ENCODE assay signal across 20 cellular contexts in the genomic region with DNA sequence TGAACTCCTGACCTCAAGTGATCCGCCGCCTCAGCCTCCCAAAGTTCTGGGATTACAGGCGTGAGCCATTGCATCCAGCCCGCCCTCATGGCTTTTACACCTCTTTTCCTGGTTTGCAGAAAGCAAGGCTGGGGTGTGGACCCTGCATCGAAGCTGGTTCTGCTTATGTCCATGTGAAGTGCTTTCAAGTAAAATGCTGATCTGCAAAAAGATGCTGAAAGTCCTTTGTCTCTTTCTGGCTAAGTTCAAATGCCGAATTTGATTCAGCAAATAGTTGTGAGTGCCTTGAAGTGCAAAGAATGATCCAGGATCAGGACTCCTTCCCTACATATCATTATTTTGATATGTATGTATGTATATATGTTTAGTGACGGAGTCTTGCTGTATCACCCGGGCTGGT. TPM values are rescaled to one million over a fixed set of nuclear protein-coding genes. Genes with fewer than 3 reads are reported as not detected.
DNase-seq lines count a peak whose midpoint lies in the region; ATAC-seq, FAIRE-seq and TF ChIP-seq lines count a peak whose summit lies in the region.
"Had no signal": no experiment of that assay in that cellular context is flagged by ENCODE, and none has a peak within 500 bp of the region (broad histone marks: within the 10 kb centered on the region; RNA-seq: fewer than 3 reads in every experiment).

No MANE protein-coding gene starts in this region.

- H3K9me3 Mint-ChIP-seq in activated T-cell treated with anti-CD3 and anti-CD28 coated beads, Interleukin-2, amount 50 U/mL, for 24 hours, result no peaks in the 10 kb centered on the region
- H3K9me3 Mint-ChIP-seq: activated naive CD4-positive, alpha-beta T cell treated with anti-CD3 and anti-CD28 coated beads, Interleukin-2, amount 50 U/mL, for 72 hours; mesothelial cell of epicardium had no signal

- TF ChIP-seq POLR2A in IMR-90 (IDR thresholded peaks at IDR 0.05; ENCODE audit: low read depth, low read length) (no peak), GM12878 (IDR thresholded peaks at IDR 0.05; ENCODE audit: low read depth, low read length) (no peak)

- H3K4me1 ChIP-seq in IMR-90 (ENCODE audit: control insufficient read depth, insufficient read depth, low read length) (peaks cover 15% of the 10 kb centered on the region), GM12878 (ENCODE audit: control insufficient read depth, insufficient read depth, low read length) (peaks cover 21% of the 10 kb centered on the region), parathyroid adenoma (peaks cover 26% of the 10 kb centered on the region)

- no peak for ATAC-seq in IMR-90 (ENCODE audit: low read depth)
- ATAC-seq in GM12878, result no peak
- no peak for ATAC-seq in GM21515 (IDR thresholded peaks at IDR 0.05; ENCODE audit: unreplicated experiment)
- ATAC-seq: activated naive CD4-positive, alpha-beta T cell treated with anti-CD3 and anti-CD28 coated beads, Interleukin-2, amount 50 U/mL, for 72 hours had no signal

- no peak overlapping the region for H3K18ac ChIP-seq in IMR-90 (ENCODE audit: low read depth, low read length)

- DNase-seq in activated T-cell treated with anti-CD3 and anti-CD28 coated beads, Interleukin-2, amount 50 U/mL, for 24 hours, result no peak
- no peak for DNase-seq in activated T-cell treated with anti-CD3 and anti-CD28 coated beads, Interleukin-2, amount 50 U/mL, for 1 hour
- DNase-seq in IMR-90 (no peak), GM12878 (ENCODE audit: low read depth, low spot score) (no peak), NCI-H524 treated with DMSO at 0.1 percent for 48 hours (lab: John Stamatoyannopoulos, UW) (no peak), NCI-H774 (lab: John Stamatoyannopoulos, UW) (no peak)
- DNase-seq: cerebellar nuclear complex, COR-L47, NCI-H146, NCI-H345, SJCRH30 had no signal

- H3K9me3 ChIP-seq in IMR-90 (ENCODE audit: control insufficient read depth, insufficient read depth, low read length), result no peaks in the 10 kb centered on the region
- H3K9me3 ChIP-seq in GM12878 (replicated peaks; ENCODE audit: control insufficient read depth, insufficient read depth, low read length), result no peaks in the 10 kb centered on the region; the same call in 2 of the 3 replicates
- no peaks in the 10 kb centered on the region for H3K9me3 ChIP-seq in parathyroid adenoma (ENCODE audit: control insufficient read depth, low read length)
- H3K9me3 ChIP-seq: ovary, SJCRH30, suprapubic skin had no signal

- H3K36me3 Mint-ChIP-seq in activated T-cell treated with anti-CD3 and anti-CD28 coated beads, Interleukin-2, amount 50 U/mL, for 24 hours (ENCODE audit: low read depth), result peaks cover 19% of the 10 kb centered on the region
- H3K36me3 Mint-ChIP-seq: mesothelial cell of epicardium had no signal

- no peak overlapping the region for H2BK20ac ChIP-seq in IMR-90 (ENCODE audit: low read depth, low read length)

- SMC1A ChIA-PET in GM12878 (lab: Charles Lee; ENCODE audit: uncharacterized antibody, unreplicated experiment), result interaction anchor here (1.5 kb wide), 1 partner anchor 177 kb away, joined by 4 read pairs; a partner anchor contains a TSS

- H2BK15ac ChIP-seq in IMR-90 (ENCODE audit: low read depth, low read length), result no peak overlapping the region

- H3K27me3 ChIP-seq in IMR-90 (ENCODE audit: control insufficient read depth, insufficient read depth, low read length) (no peaks in the 10 kb centered on the region), GM12878 (replicated peaks in 1 of 2; ENCODE audit: control insufficient read depth in 2 of 2, insufficient read depth in 2 of 2, low read length in 1 of 2) (no peaks in the 10 kb centered on the region), parathyroid adenoma (ENCODE audit: control insufficient read depth, insufficient read depth, low read length) (no peaks in the 10 kb centered on the region)
- H3K27me3 ChIP-seq: ovary, SJCRH30, suprapubic skin had no signal

- no peak overlapping the region for H4K91ac ChIP-seq in IMR-90 (ENCODE audit: insufficient read depth, low read depth, low read length)

- H3K27ac ChIP-seq in IMR-90 (ENCODE audit: insufficient read depth, low read length), result no peak overlapping the region
- no peak overlapping the region for H3K27ac ChIP-seq in GM12878 (ENCODE audit: control insufficient read depth, insufficient read depth)
- H3K27ac ChIP-seq in parathyroid adenoma, result peak overlapping the region; percentile 96
- H3K27ac ChIP-seq: ovary, SJCRH30, suprapubic skin had no signal

- H3K9ac ChIP-seq in IMR-90 (ENCODE audit: low read depth, low read length) (no peak overlapping the region), GM12878 (ENCODE audit: control insufficient read depth, insufficient read depth, low read length) (no peak overlapping the region), parathyroid adenoma (no peak overlapping the region)

- H3K4me2 ChIP-seq in IMR-90 (ENCODE audit: low read depth, low read length), result no peak overlapping the region
- H3K4me2 ChIP-seq in GM12878 (ENCODE audit: control insufficient read depth, insufficient read depth), result peak overlapping the region; percentile 31; the same call in 1 of the 2 replicates
- peak overlapping the region; percentile 99 for H3K4me2 ChIP-seq in parathyroid adenoma (ENCODE audit: low read length)

- H2AFZ ChIP-seq in IMR-90 (replicated peaks; ENCODE audit: low read length, poor library complexity) (no peak overlapping the region), GM12878 (ENCODE audit: control insufficient read depth, low read depth, low read length) (no peak overlapping the region), parathyroid adenoma (no peak overlapping the region)

- no TSS peak for BruUV-seq in IMR-90 (replicated peaks; lab: Mats Ljungman, UMichigan)
- BruUV-seq in GM12878 (replicated peaks; lab: Mats Ljungman, UMichigan), result no TSS peak

- H2BK5ac ChIP-seq in IMR-90 (ENCODE audit: low read depth, low read length, poor library complexity, severe bottlenecking), result no peak overlapping the region

- in situ Hi-C loops in IMR-90 (cut with MboI; ENCODE audit: low sequenced_read_pairs) (no loop called here), GM12878 (cut with MboI) (no loop called here)

- TF ChIP-seq EP300 in GM12878 (IDR thresholded peaks at IDR 0.05; ENCODE audit: borderline replicate concordance in 1 of 2, control insufficient read depth in 1 of 2, low read depth in 2 of 2, low read length in 2 of 2), result no peak

- TF ChIP-seq CTCF in IMR-90 (conservative IDR thresholded peaks at IDR 0.05; ENCODE audit: low read depth, low read length) (no peak), GM12878 (IDR thresholded peaks at IDR 0.05 in 2 of 3, conservative IDR thresholded peaks at IDR 0.05 in 1 of 3; ENCODE audit: control insufficient read depth in 2 of 3, extremely low read depth in 1 of 3, insufficient read depth in 1 of 3, low read depth in 3 of 3, low read length in 3 of 3) (no peak), parathyroid adenoma (IDR thresholded peaks at IDR 0.05) (no peak)

- no peak overlapping the region for H3K4me3 Mint-ChIP-seq in activated T-cell treated with anti-CD3 and anti-CD28 coated beads, Interleukin-2, amount 50 U/mL, for 24 hours

- H4K8ac ChIP-seq in IMR-90 (ENCODE audit: low read depth in 2 of 2, low read length in 2 of 2), result no peak overlapping the region

- no peak overlapping the region for H2BK120ac ChIP-seq in IMR-90 (ENCODE audit: low read depth, low read length)

- TF ChIP-seq RAD21 in IMR-90 (IDR thresholded peaks at IDR 0.05; ENCODE audit: low read length), result no peak
- TF ChIP-seq RAD21 in GM12878 (IDR thresholded peaks at IDR 0.05; ENCODE audit: insufficient read depth, low read depth, low read length), result no peak

- H4K20me1 ChIP-seq in IMR-90 (ENCODE audit: insufficient read depth, low read length) (peaks cover 68% of the 10 kb centered on the region), GM12878 (ENCODE audit: control insufficient read depth, insufficient read depth) (peaks cover 2% of the 10 kb centered on the region; the same call in 1 of the 2 replicates)

- no peak overlapping the region for H3K14ac ChIP-seq in IMR-90 (replicated peaks; ENCODE audit: low read depth, low read length)

- H3K56ac ChIP-seq in IMR-90 (ENCODE audit: extremely low read depth, insufficient read depth, low read length), result no peak overlapping the region

- intact Hi-C loops in IMR-90 (cut with micrococcal nuclease) (no loop called here), GM12878 (cut with micrococcal nuclease; ENCODE audit: unreplicated experiment) (loop anchor here (5.0 kb wide), 1 partner anchor 42 kb away; a partner anchor contains a TSS)

- H3K36me3 ChIP-seq in IMR-90 (ENCODE audit: control insufficient read depth, insufficient read depth, low read length), result no peaks in the 10 kb centered on the region; the same call in 1 of the 2 replicates
- H3K36me3 ChIP-seq in GM12878 (ENCODE audit: control insufficient read depth in 2 of 2, insufficient read depth in 2 of 2, low read length in 1 of 2), result peaks cover 0 to 5% of the 10 kb centered on the region in 2 experiments; a peak in 3 of 4 replicates
- H3K36me3 ChIP-seq in parathyroid adenoma (ENCODE audit: control insufficient read depth, insufficient read depth, low read length), result no peaks in the 10 kb centered on the region
- H3K36me3 ChIP-seq: ovary, SJCRH30 had no signal

- H3K9me1 ChIP-seq in IMR-90 (ENCODE audit: insufficient read depth, low read length), result peaks cover 31% of the 10 kb centered on the region

- CTCF ChIA-PET in IMR-90 (lab: Yijun Ruan, JAX) (no interaction called here), GM12878 (lab: Yijun Ruan, JAX) (interaction anchor here (1.0 to 2.9 kb wide), 3 partner anchors 35 to 331 kb away, joined by 3 to 12 read pairs (median 9); a partner anchor contains a TSS)

- H4K5ac ChIP-seq in IMR-90 (ENCODE audit: low read depth, low read length), result no peak overlapping the region

- peaks cover 18 to 80% of the 10 kb centered on the region in 2 experiments for H3K79me1 ChIP-seq in IMR-90 (ENCODE audit: low read depth in 1 of 2, low read length in 2 of 2)

- H3K79me2 ChIP-seq in GM12878 (ENCODE audit: control insufficient read depth, insufficient read depth, low read length), result peaks cover 73% of the 10 kb centered on the region
- H3K79me2 ChIP-seq in parathyroid adenoma, result peaks cover 53% of the 10 kb centered on the region

- H3K4me1 Mint-ChIP-seq in activated T-cell treated with anti-CD3 and anti-CD28 coated beads, Interleukin-2, amount 50 U/mL, for 24 hours (ENCODE audit: low read depth), result peaks cover 64% of the 10 kb centered on the region

- H3K27ac Mint-ChIP-seq in activated T-cell treated with anti-CD3 and anti-CD28 coated beads, Interleukin-2, amount 50 U/mL, for 24 hours, result peak overlapping the region; percentile 70

- no peak overlapping the region for H2AK9ac ChIP-seq in IMR-90 (replicated peaks; ENCODE audit: low read depth, low read length, poor library complexity)

- FAIRE-seq in GM12878 (lab: Jason Lieb, UNC), result no peak
- FAIRE-seq: A204.1, TTC549 had no signal

- POLR2A ChIA-PET in IMR-90 (lab: Charles Lee; ENCODE audit: unreplicated experiment) (no interaction called here), GM12878 (lab: Charles Lee) (interaction anchor here (1.0 kb wide), 1 partner anchor 17 kb away, joined by 3 read pairs; a partner anchor contains a TSS)

- no peak overlapping the region for H2AK5ac ChIP-seq in IMR-90 (ENCODE audit: low read depth, low read length)

- no peak overlapping the region for H3K4me3 ChIP-seq in IMR-90 (ENCODE audit: insufficient read depth, low read depth, low read length)
- no peak overlapping the region for H3K4me3 ChIP-seq in GM12878
- peak overlapping the region; percentile 95 for H3K4me3 ChIP-seq in parathyroid adenoma (ENCODE audit: low read depth, low read length)
- H3K4me3 ChIP-seq: ovary, SJCRH30, suprapubic skin had no signal

- no peak overlapping the region for H3K4ac ChIP-seq in IMR-90 (ENCODE audit: low read depth, low read length)

- no peaks in the 10 kb centered on the region for H3K27me3 Mint-ChIP-seq in activated T-cell treated with anti-CD3 and anti-CD28 coated beads, Interleukin-2, amount 50 U/mL, for 24 hours

- dilution Hi-C loops in IMR-90 (cut with HindIII; ENCODE audit: low sequenced_read_pairs, unreplicated experiment), result no loop called here

- RAD21 ChIA-PET in GM12878 (lab: Charles Lee; ENCODE audit: unreplicated experiment), result interaction anchor here (0.6 kb wide), 1 partner anchor 184 kb away, joined by 3 read pairs; no protein-coding TSS in a partner anchor

- WGBS in IMR-90 (ENCODE audit: extremely low coverage in 2 of 2, insufficient read length in 1 of 2), 2 experiments, result 100% methylated on average over 3 of the region's 8 CpGs; no CpG with 5 or more reads in 1 of the 2 experiments
- 82% methylated on average over 8 of the region's 8 CpGs for WGBS in GM12878 (ENCODE audit: insufficient coverage, insufficient replicate concordance, low lambda C conversion rate, missing lambda C conversion rate)

- no peak overlapping the region for H3K23ac ChIP-seq in IMR-90 (ENCODE audit: low read depth, low read length)

RNA-seq across cellular contexts. Expression of a gene that starts 17.1 kb away (rescaled TPM):
- total RNA-seq in IMR-90 (2012; rRNA removed) (5.6 and 7.5 TPM in 2 replicates), GM12878 (2014; rRNA removed) (17.6 and 19.3 TPM in 2 replicates), GM12878 (2014; rRNA removed; fragmentation: Illumina TruSeq; extraction: Trizol) (10.9 and 15.6 TPM in 2 replicates), GM12878 (2021) (38.6 and 39.7 TPM in 2 replicates)
- polyA plus RNA-seq in IMR-90 (2012; rRNA removed) (15.2 and 18.0 TPM in 2 replicates), GM12878 (2011; rRNA removed) (24.3 and 30.8 TPM in 2 replicates), GM12878 (2014; fragmentation: Illumina TruSeq; extraction: Trizol) (42.5 and 54.7 TPM in 2 replicates), GM12878 (2014; fragmentation: Nextera tagmentation; extraction: Ambion mirVana) (1 to 10 TPM; 6.2 to 9.1 TPM), GM12878 (2014; rRNA removed) (32.2 and 39.1 TPM in 2 replicates), GM12878 (2016; fragmentation: Nextera tagmentation; extraction: Ambion mirVana) (10 to 100 TPM; 38.4 to 43.1 TPM)
- polyA plus RNA-seq in IMR-90 (2012; cell fraction: cytosol; rRNA removed), result 9.1 and 16.7 TPM in 2 replicates
- 25.4 and 50.3 TPM in 2 replicates for polyA plus RNA-seq in IMR-90 (2012; cell fraction: nucleus; rRNA removed; ENCODE audit: low replicate concordance)
- total RNA-seq in GM12878 (2013; cell fraction: nucleolus; rRNA removed), result 45.2 and 45.7 TPM in 2 replicates
- 14.5 TPM for polyA plus RNA-seq in GM12878 (2011; ENCODE audit: low read depth)
- polyA plus RNA-seq in GM12878 (2011; cell fraction: cytosol; rRNA removed), result 18.7 and 24.9 TPM in 2 replicates
- polyA plus RNA-seq in GM12878 (2011; cell fraction: nucleus; rRNA removed), result 29.8 and 39.6 TPM in 2 replicates
- 24.4 and 31.3 TPM in 2 replicates for polyA plus RNA-seq in GM12878 (2012)
- 18.9 and 22.5 TPM in 2 replicates for polyA minus RNA-seq in GM12878 (2011; rRNA and poly(A)+ RNA removed)
- 9.1 and 9.8 TPM in 2 replicates for polyA minus RNA-seq in GM12878 (2011; cell fraction: cytosol; rRNA and poly(A)+ RNA removed)
- 11.0 and 15.4 TPM in 2 replicates for polyA minus RNA-seq in GM12878 (2011; cell fraction: nucleus; rRNA and poly(A)+ RNA removed)

RNA-seq across cellular contexts. Expression of a gene that starts 17.3 kb away (rescaled TPM):
- total RNA-seq in IMR-90 (2012; rRNA removed) (3.0 and 3.1 TPM in 2 replicates), GM12878 (2014; rRNA removed) (2.4 TPM in 2 replicates), GM12878 (2014; rRNA removed; fragmentation: Illumina TruSeq; extraction: Trizol) (2.8 TPM in 2 replicates), GM12878 (2021) (1.9 and 2.0 TPM in 2 replicates)
- polyA plus RNA-seq in IMR-90 (2012; rRNA removed) (0.79 and 0.91 TPM in 2 replicates), GM12878 (2011; rRNA removed) (2.7 and 3.1 TPM in 2 replicates), GM12878 (2014; fragmentation: Illumina TruSeq; extraction: Trizol) (2.0 and 2.8 TPM in 2 replicates), GM12878 (2014; fragmentation: Nextera tagmentation; extraction: Ambion mirVana) (under 1 TPM; 0.80 to 0.85 TPM), GM12878 (2014; rRNA removed) (1.2 and 1.5 TPM in 2 replicates), GM12878 (2016; fragmentation: Nextera tagmentation; extraction: Ambion mirVana) (1 to 10 TPM; 1.3 to 2.8 TPM)
- 0.24 and 0.31 TPM in 2 replicates for polyA plus RNA-seq in IMR-90 (2012; cell fraction: cytosol; rRNA removed)
- polyA plus RNA-seq in IMR-90 (2012; cell fraction: nucleus; rRNA removed; ENCODE audit: low replicate concordance), result 0.24 and 1.9 TPM in 2 replicates
- total RNA-seq in GM12878 (2013; cell fraction: nucleolus; rRNA removed), result 9.8 and 9.9 TPM in 2 replicates
- polyA plus RNA-seq in GM12878 (2011; ENCODE audit: low read depth), result 1.1 TPM
- 1.3 and 1.5 TPM in 2 replicates for polyA plus RNA-seq in GM12878 (2011; cell fraction: cytosol; rRNA removed)
- 2.0 and 2.3 TPM in 2 replicates for polyA plus RNA-seq in GM12878 (2011; cell fraction: nucleus; rRNA removed)
- polyA plus RNA-seq in GM12878 (2012), result 1.7 and 1.8 TPM in 2 replicates
- 3.2 and 3.4 TPM in 2 replicates for polyA minus RNA-seq in GM12878 (2011; rRNA and poly(A)+ RNA removed)
- 1.8 and 2.1 TPM in 2 replicates for polyA minus RNA-seq in GM12878 (2011; cell fraction: cytosol; rRNA and poly(A)+ RNA removed)
- 1.5 and 2.9 TPM in 2 replicates for polyA minus RNA-seq in GM12878 (2011; cell fraction: nucleus; rRNA and poly(A)+ RNA removed)

RNA-seq across cellular contexts. Expression of a gene that starts 34.7 kb away (rescaled TPM):
- not detected in 2 replicates for total RNA-seq in IMR-90 (2012; rRNA removed)
- polyA plus RNA-seq in IMR-90 (2012; rRNA removed), result not detected in 2 replicates
- polyA plus RNA-seq in IMR-90 (2012; cell fraction: cytosol; rRNA removed), result not detected in 2 replicates
- polyA plus RNA-seq in IMR-90 (2012; cell fraction: nucleus; rRNA removed; ENCODE audit: low replicate concordance), result not detected in 2 replicates
- not detected in 2 replicates for total RNA-seq in GM12878 (2013; cell fraction: nucleolus; rRNA removed)
- total RNA-seq in GM12878 (2014; rRNA removed), result not detected in 2 replicates
- not detected in 2 replicates for total RNA-seq in GM12878 (2014; rRNA removed; fragmentation: Illumina TruSeq; extraction: Trizol)
- total RNA-seq in GM12878 (2021), result not detected in 2 replicates
- not detected for polyA plus RNA-seq in GM12878 (2011; ENCODE audit: low read depth)
- polyA plus RNA-seq in GM12878 (2011; rRNA removed), result not detected in 2 replicates
- not detected in 2 replicates for polyA plus RNA-seq in GM12878 (2011; cell fraction: cytosol; rRNA removed)
- polyA plus RNA-seq in GM12878 (2011; cell fraction: nucleus; rRNA removed), result not detected in 2 replicates
- polyA plus RNA-seq in GM12878 (2012), result not detected in 2 replicates
- not detected in 2 replicates for polyA plus RNA-seq in GM12878 (2014; fragmentation: Illumina TruSeq; extraction: Trizol)
- polyA plus RNA-seq in GM12878 (2014; fragmentation: Nextera tagmentation; extraction: Ambion mirVana), result not detected
- polyA plus RNA-seq in GM12878 (2014; rRNA removed), result not detected in 2 replicates
- not detected for polyA plus RNA-seq in GM12878 (2016; fragmentation: Nextera tagmentation; extraction: Ambion mirVana)
- not detected in 2 replicates for polyA minus RNA-seq in GM12878 (2011; rRNA and poly(A)+ RNA removed)
- polyA minus RNA-seq in GM12878 (2011; cell fraction: cytosol; rRNA and poly(A)+ RNA removed), result not detected in 2 replicates
- not detected in 2 replicates for polyA minus RNA-seq in GM12878 (2011; cell fraction: nucleus; rRNA and poly(A)+ RNA removed)
- total RNA-seq: LHCN-M2, mesothelial cell of epicardium, ovary, SJCRH30, suprapubic skin had no signal
- polyA plus RNA-seq: ovary had no signal

RNA-seq across cellular contexts. Expression of a gene that starts 40.2 kb away (rescaled TPM):
- total RNA-seq in IMR-90 (2012; rRNA removed), result 6.8 and 13.3 TPM in 2 replicates
- 10.7 and 14.4 TPM in 2 replicates for polyA plus RNA-seq in IMR-90 (2012; rRNA removed)
- 1.8 and 2.5 TPM in 2 replicates for polyA plus RNA-seq in IMR-90 (2012; cell fraction: cytosol; rRNA removed)
- polyA plus RNA-seq in IMR-90 (2012; cell fraction: nucleus; rRNA removed; ENCODE audit: low replicate concordance), result 1.8 and 8.2 TPM in 2 replicates
- total RNA-seq in GM12878 (2013; cell fraction: nucleolus; rRNA removed), result 23.3 and 26.2 TPM in 2 replicates
- 3.8 and 6.0 TPM in 2 replicates for total RNA-seq in GM12878 (2014; rRNA removed)
- 8.5 and 11.2 TPM in 2 replicates for total RNA-seq in GM12878 (2014; rRNA removed; fragmentation: Illumina TruSeq; extraction: Trizol)
- 6.9 and 7.1 TPM in 2 replicates for total RNA-seq in GM12878 (2021)
- 5.1 TPM for polyA plus RNA-seq in GM12878 (2011; ENCODE audit: low read depth)
- 15.0 and 19.5 TPM in 2 replicates for polyA plus RNA-seq in GM12878 (2011; rRNA removed)
- polyA plus RNA-seq in GM12878 (2011; cell fraction: cytosol; rRNA removed), result 3.5 and 4.4 TPM in 2 replicates
- 5.5 and 5.9 TPM in 2 replicates for polyA plus RNA-seq in GM12878 (2011; cell fraction: nucleus; rRNA removed)
- polyA plus RNA-seq in GM12878 (2012), result 6.0 and 7.1 TPM in 2 replicates
- 8.2 and 14.5 TPM in 2 replicates for polyA plus RNA-seq in GM12878 (2014; fragmentation: Illumina TruSeq; extraction: Trizol)
- 10 to 100 TPM; 14.9 to 16.2 TPM for polyA plus RNA-seq in GM12878 (2014; fragmentation: Nextera tagmentation; extraction: Ambion mirVana)
- polyA plus RNA-seq in GM12878 (2014; rRNA removed), result 5.0 and 7.9 TPM in 2 replicates
- polyA plus RNA-seq in GM12878 (2016; fragmentation: Nextera tagmentation; extraction: Ambion mirVana), result 10 to 100 TPM; 14.6 to 15.1 TPM
- 4.0 and 8.4 TPM in 2 replicates for polyA minus RNA-seq in GM12878 (2011; rRNA and poly(A)+ RNA removed)
- 3.9 and 7.2 TPM in 2 replicates for polyA minus RNA-seq in GM12878 (2011; cell fraction: cytosol; rRNA and poly(A)+ RNA removed)
- polyA minus RNA-seq in GM12878 (2011; cell fraction: nucleus; rRNA and poly(A)+ RNA removed), result 2.9 and 5.7 TPM in 2 replicates

RNA-seq across cellular contexts. Expression of a gene that starts 59.6 kb away (rescaled TPM):
- total RNA-seq in IMR-90 (2012; rRNA removed) (5.3 and 7.2 TPM in 2 replicates), GM12878 (2014; rRNA removed) (11.0 and 12.5 TPM in 2 replicates), GM12878 (2014; rRNA removed; fragmentation: Illumina TruSeq; extraction: Trizol) (7.6 and 8.2 TPM in 2 replicates), GM12878 (2021) (9.5 and 10.1 TPM in 2 replicates)
- polyA plus RNA-seq in IMR-90 (2012; rRNA removed) (9.4 and 10.6 TPM in 2 replicates), GM12878 (2011; rRNA removed) (14.1 and 14.3 TPM in 2 replicates), GM12878 (2014; fragmentation: Illumina TruSeq; extraction: Trizol) (11.9 and 13.2 TPM in 2 replicates), GM12878 (2014; fragmentation: Nextera tagmentation; extraction: Ambion mirVana) (1 to 10 TPM; 3.0 to 4.7 TPM), GM12878 (2014; rRNA removed) (9.8 and 10.7 TPM in 2 replicates), GM12878 (2016; fragmentation: Nextera tagmentation; extraction: Ambion mirVana) (10 to 100 TPM in 1 of 2 experiments, 1 to 10 TPM in 1; 8.6 to 10.0 TPM)
- polyA plus RNA-seq in IMR-90 (2012; cell fraction: cytosol; rRNA removed), result 6.6 and 9.8 TPM in 2 replicates
- polyA plus RNA-seq in IMR-90 (2012; cell fraction: nucleus; rRNA removed; ENCODE audit: low replicate concordance), result 5.1 and 8.9 TPM in 2 replicates
- 16.0 and 18.9 TPM in 2 replicates for total RNA-seq in GM12878 (2013; cell fraction: nucleolus; rRNA removed)
- polyA plus RNA-seq in GM12878 (2011; ENCODE audit: low read depth), result 4.4 TPM
- 13.0 and 14.3 TPM in 2 replicates for polyA plus RNA-seq in GM12878 (2011; cell fraction: cytosol; rRNA removed)
- 17.1 and 17.3 TPM in 2 replicates for polyA plus RNA-seq in GM12878 (2011; cell fraction: nucleus; rRNA removed)
- 5.7 and 7.6 TPM in 2 replicates for polyA plus RNA-seq in GM12878 (2012)
- polyA minus RNA-seq in GM12878 (2011; rRNA and poly(A)+ RNA removed), result 6.4 and 10.5 TPM in 2 replicates
- polyA minus RNA-seq in GM12878 (2011; cell fraction: cytosol; rRNA and poly(A)+ RNA removed), result 3.2 and 4.1 TPM in 2 replicates
- 7.4 and 13.8 TPM in 2 replicates for polyA minus RNA-seq in GM12878 (2011; cell fraction: nucleus; rRNA and poly(A)+ RNA removed)
